In the genomic region with DNA sequence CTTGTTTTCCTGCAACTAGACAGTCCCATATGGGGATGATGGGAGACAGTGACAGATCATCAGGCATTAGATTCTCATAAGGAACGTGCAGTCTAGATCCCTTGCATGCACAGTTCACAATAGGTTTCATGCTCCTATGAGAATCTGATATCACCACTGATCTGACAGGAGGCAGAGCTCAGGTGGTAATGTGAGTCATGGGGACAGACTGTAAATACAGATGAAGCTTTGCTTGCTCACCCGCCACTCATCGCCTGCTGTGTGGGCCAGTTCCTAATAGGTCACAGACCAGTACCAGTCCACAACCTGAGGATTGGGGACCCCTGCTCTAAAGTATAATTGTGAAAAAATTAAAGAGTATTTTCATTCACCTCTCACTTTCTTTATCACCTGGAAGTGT, we compare ENCODE assay signal across 16 cellular contexts.
"Had no signal": no experiment of that assay in that cellular context is flagged by ENCODE, and none has a peak within 500 bp of the region (broad histone marks: within the 10 kb centered on the region; RNA-seq: fewer than 3 reads in every experiment).

No MANE protein-coding gene starts in this region.

- H3K27ac ChIP-seq: right atrium auricular region, transverse colon, vagina had no signal

- H3K36me3 ChIP-seq: right atrium auricular region, transverse colon, vagina had no signal

- ATAC-seq: left ventricle myocardium superior, natural killer cell had no signal

- H3K4me3 ChIP-seq: right atrium auricular region, transverse colon, vagina had no signal

- H3K27me3 ChIP-seq: right atrium auricular region, transverse colon, vagina had no signal

- H3K4me1 ChIP-seq: right atrium auricular region, transverse colon, vagina had no signal

- H3K9me3 ChIP-seq: right atrium auricular region, transverse colon, vagina had no signal

- DNase-seq: activated CD4-positive, alpha-beta T cell treated with anti-CD3 and anti-CD28 coated beads, Interleukin-2, amount 10 ng/mL, durations not matched to agents 7 days and 5 days; activated CD8-positive, alpha-beta memory T cell treated with anti-CD3 and anti-CD28 coated beads for 24 hours; activated naive CD8-positive, alpha-beta T cell treated with anti-CD3 and anti-CD28 coated beads for 36 hours; effector CD8-positive, alpha-beta T cell; hippocampal formation; left ventricle myocardium superior; mesenchymal stem cell; natural killer cell; posterior cingulate gyrus; small intestine; stimulated activated CD4-positive, alpha-beta T cell treated with anti-CD3 and anti-CD28 coated beads, Interleukin-4, amount 100 ng/mL, for 24 hours; stimulated activated naive CD4-positive, alpha-beta T cell; substantia nigra; transverse colon had no signal
